In the genomic region with DNA sequence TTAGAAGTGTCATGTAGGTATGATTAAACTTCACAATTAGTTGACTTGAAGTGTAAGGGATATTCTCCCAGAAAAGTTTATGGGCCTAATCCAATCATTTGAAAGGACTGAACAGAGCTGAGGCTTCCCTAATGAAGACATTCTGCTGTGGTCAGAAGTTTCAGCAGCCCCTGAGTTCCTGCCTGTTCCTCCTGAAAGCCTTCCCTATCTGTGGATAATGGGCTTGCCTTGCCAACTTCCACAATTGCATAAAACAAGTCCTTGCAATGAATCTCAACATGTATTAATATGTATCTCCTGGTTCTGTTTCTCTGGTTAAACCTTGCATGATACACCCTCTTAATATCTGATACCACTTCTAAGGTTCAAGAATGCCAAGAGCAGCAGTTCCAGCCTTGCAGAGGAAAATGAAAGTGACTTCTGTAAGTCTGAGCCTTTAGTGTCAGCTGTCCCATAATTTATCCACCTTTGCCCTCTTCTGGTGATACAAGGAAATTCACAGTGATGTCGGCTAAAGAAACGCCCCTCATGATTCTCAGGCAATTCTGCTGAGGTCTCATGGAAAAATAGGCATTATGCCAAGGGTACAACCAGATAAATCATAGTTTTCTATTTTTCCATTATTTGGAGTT, we compare ENCODE assay signal across 8 cellular contexts.
DNase-seq lines count a peak whose midpoint lies in the region; ATAC-seq and TF ChIP-seq lines count a peak whose summit lies in the region.

No MANE protein-coding gene starts in this region.

- H3K36me3 Mint-ChIP-seq in stimulated activated memory B cell treated with anti-CD40 and anti-IgM and Interleukin-4, amounts not matched to agents 10 μg/mL and 1 μg/mL and 100 μg/mL, for 72 hours = no peaks in the 10 kb centered on the region

- no peaks in the 10 kb centered on the region for H3K9me3 Mint-ChIP-seq in stimulated activated memory B cell treated with anti-CD40 and anti-IgM and Interleukin-4, amounts not matched to agents 10 μg/mL and 1 μg/mL and 100 μg/mL, for 72 hours

- H3K4me1 Mint-ChIP-seq in stimulated activated memory B cell treated with anti-CD40 and anti-IgM and Interleukin-4, amounts not matched to agents 10 μg/mL and 1 μg/mL and 100 μg/mL, for 72 hours = no peaks in the 10 kb centered on the region

- H3K27ac Mint-ChIP-seq in stimulated activated memory B cell treated with anti-CD40 and anti-IgM and Interleukin-4, amounts not matched to agents 10 μg/mL and 1 μg/mL and 100 μg/mL, for 72 hours = no peak overlapping the region

- no peaks in the 10 kb centered on the region for H3K27me3 Mint-ChIP-seq in stimulated activated memory B cell treated with anti-CD40 and anti-IgM and Interleukin-4, amounts not matched to agents 10 μg/mL and 1 μg/mL and 100 μg/mL, for 72 hours

- in situ Hi-C loops in astrocyte of the cerebellum (cut with HindIII; ENCODE audit: low sequenced_read_pairs) = no loop called here

- H3K4me3 ChIP-seq in astrocyte of the cerebellum (ENCODE audit: low read depth, low read length) = no peak overlapping the region

- no peak overlapping the region for H3K4me3 Mint-ChIP-seq in stimulated activated memory B cell treated with anti-CD40 and anti-IgM and Interleukin-4, amounts not matched to agents 10 μg/mL and 1 μg/mL and 100 μg/mL, for 72 hours

- ATAC-seq in HG03378 (IDR thresholded peaks at IDR 0.05; ENCODE audit: unreplicated experiment) = peak; percentile 82
- ATAC-seq in stimulated activated memory B cell treated with anti-CD40 and anti-IgM and Interleukin-4, amounts not matched to agents 10 μg/mL and 1 μg/mL and 100 μg/mL, for 72 hours = peak; percentile 60

- DNase-seq in DMS153 treated with DMSO at 0.1 percent for 48 hours (lab: John Stamatoyannopoulos, UW; ENCODE audit: unreplicated experiment) = peak; percentile 48
- DNase-seq in GM19238 (ENCODE audit: insufficient read length, low spot score) = peak; percentile 24
- peak; percentile 2 for DNase-seq in NCI-H748 treated with DMSO at 0.1 percent for 48 hours (lab: John Stamatoyannopoulos, UW)
- peak; percentile 18 for DNase-seq in astrocyte of the cerebellum (ENCODE audit: low read depth)
- DNase-seq in iPS DF 19.7 (ENCODE audit: low read depth, low spot score) = peak; percentile 17
- no peak for DNase-seq in effector CD4-positive, alpha-beta T cell

- peak; percentile 55 for TF ChIP-seq CTCF in astrocyte of the cerebellum (IDR thresholded peaks at IDR 0.05; ENCODE audit: low read depth, low read length, missing control alignments)
